1 cellular context compared by ENCODE assay signal in the genomic region with DNA sequence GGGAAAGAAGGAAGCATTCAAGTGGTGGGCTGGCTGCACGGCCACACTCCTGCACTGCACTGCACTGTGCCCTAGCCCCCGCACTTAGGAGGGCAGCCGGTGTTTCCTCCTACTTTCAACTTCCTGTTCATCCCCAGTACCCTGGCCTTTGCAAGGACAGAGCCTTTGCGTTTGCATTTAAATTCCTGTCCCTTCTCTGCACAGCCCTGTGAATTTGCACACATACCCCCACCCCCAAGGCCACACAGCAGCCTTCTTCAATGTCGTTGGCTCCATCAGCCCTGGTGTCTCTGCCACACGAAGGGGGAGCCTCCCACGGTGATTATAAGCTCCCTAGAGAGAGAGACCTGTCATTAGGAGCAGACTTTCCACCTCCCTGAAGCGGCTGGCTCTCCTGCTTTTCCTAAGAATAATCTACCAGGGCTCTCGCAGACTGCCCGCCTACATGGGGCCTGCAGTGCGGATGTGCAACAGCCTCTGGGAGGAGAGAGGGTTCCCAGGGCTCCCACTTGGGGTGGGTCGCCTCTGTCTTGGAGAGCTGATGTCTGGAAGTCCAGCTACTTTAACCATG.
TF ChIP-seq lines count a peak whose summit lies in the region.

No MANE protein-coding gene starts in this region.

TF ChIP-seq in GM12878, 131 proteins besides CTCF, POLR2A, EP300 and RAD21:
- no peak for TF ChIP-seq RELA (IDR thresholded peaks at IDR 0.05; ENCODE audit: borderline replicate concordance, partially characterized antibody)
- no peak for TF ChIP-seq ZBTB4 (CRISPR knock-in tag; IDR thresholded peaks at IDR 0.05)
- TF ChIP-seq, protein P1, sequence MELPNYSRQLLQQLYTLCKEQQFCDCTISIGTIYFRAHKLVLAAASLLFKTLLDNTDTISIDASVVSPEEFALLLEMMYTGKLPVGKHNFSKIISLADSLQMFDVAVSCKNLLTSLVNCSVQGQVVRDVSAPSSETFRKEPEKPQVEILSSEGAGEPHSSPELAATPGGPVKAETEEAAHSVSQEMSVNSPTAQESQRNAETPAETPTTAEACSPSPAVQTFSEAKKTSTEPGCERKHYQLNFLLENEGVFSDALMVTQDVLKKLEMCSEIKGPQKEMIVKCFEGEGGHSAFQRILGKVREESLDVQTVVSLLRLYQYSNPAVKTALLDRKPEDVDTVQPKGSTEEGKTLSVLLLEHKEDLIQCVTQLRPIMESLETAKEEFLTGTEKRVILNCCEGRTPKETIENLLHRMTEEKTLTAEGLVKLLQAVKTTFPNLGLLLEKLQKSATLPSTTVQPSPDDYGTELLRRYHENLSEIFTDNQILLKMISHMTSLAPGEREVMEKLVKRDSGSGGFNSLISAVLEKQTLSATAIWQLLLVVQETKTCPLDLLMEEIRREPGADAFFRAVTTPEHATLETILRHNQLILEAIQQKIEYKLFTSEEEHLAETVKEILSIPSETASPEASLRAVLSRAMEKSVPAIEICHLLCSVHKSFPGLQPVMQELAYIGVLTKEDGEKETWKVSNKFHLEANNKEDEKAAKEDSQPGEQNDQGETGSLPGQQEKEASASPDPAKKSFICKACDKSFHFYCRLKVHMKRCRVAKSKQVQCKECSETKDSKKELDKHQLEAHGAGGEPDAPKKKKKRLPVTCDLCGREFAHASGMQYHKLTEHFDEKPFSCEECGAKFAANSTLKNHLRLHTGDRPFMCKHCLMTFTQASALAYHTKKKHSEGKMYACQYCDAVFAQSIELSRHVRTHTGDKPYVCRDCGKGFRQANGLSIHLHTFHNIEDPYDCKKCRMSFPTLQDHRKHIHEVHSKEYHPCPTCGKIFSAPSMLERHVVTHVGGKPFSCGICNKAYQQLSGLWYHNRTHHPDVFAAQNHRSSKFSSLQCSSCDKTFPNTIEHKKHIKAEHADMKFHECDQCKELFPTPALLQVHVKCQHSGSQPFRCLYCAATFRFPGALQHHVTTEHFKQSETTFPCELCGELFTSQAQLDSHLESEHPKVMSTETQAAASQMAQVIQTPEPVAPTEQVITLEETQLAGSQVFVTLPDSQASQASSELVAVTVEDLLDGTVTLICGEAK (IDR thresholded peaks at IDR 0.05; ENCODE audit: borderline replicate concordance) = no peak
- TF ChIP-seq, protein P2, sequence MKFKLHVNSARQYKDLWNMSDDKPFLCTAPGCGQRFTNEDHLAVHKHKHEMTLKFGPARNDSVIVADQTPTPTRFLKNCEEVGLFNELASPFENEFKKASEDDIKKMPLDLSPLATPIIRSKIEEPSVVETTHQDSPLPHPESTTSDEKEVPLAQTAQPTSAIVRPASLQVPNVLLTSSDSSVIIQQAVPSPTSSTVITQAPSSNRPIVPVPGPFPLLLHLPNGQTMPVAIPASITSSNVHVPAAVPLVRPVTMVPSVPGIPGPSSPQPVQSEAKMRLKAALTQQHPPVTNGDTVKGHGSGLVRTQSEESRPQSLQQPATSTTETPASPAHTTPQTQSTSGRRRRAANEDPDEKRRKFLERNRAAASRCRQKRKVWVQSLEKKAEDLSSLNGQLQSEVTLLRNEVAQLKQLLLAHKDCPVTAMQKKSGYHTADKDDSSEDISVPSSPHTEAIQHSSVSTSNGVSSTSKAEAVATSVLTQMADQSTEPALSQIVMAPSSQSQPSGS (IDR thresholded peaks at IDR 0.05; ENCODE audit: low read length) = no peak
- TF ChIP-seq ZNF687 (IDR thresholded peaks at IDR 0.05) = no peak
- no peak for TF ChIP-seq JUND (IDR thresholded peaks at IDR 0.05; ENCODE audit: low read depth, low read length)
- TF ChIP-seq ATF7 (IDR thresholded peaks at IDR 0.05; ENCODE audit: low read depth) = no peak
- no peak for TF ChIP-seq NFIC (IDR thresholded peaks at IDR 0.05; ENCODE audit: low read depth, low read length)
